In the genomic region with DNA sequence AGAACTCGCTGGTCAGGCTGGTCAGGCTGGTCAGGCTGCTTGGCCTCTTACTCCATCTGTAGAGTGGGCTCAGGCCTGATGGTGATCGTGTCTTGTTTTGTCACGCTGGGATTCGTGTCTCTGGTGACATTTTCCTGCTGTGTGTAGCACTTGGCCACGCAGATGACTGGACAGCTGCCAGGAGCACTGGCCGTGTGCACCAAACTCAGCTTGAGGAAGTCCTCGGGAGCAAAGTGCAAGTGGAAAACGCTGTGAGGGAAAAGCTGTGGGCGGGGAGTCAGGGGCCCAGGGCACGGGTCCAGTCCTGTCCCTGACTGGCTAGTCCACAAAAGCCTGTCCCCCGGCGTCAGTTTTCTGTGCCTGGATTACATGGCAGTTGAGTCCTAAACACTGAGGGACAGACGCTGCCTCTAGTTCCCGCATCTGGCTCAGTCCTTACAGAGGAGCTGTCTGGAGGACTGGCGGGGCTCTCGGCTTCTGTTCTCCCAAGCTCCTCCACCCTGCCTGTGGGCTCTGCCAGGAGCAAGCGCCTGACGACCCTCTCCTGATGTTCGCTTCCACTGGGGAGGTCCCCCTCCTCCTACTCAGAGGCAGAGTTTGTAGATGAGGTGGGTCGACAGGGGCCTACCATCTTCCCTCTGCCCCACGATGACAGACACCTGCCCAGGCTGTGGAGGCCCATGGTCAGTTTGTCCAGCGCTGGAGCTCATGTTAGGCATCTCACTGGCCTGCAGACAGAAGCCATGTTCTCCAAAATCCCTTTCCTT, we compare ENCODE assay signal across 8 cellular contexts. TPM values are rescaled to one million over a fixed set of nuclear protein-coding genes. Genes with fewer than 3 reads are reported as not detected.
DNase-seq lines count a peak whose midpoint lies in the region; ATAC-seq and TF ChIP-seq lines count a peak whose summit lies in the region.

No MANE protein-coding gene starts in this region.

- POLR2A ChIA-PET in activated CD4-positive, alpha-beta T cell treated with anti-CD3 and anti-CD28 coated beads, Interleukin-2, amount 10 ng/mL, durations not matched to agents 7 days and 5 days (lab: Charles Lee): no interaction called here
- POLR2A ChIA-PET in activated CD4-positive, alpha-beta memory T cell treated with anti-CD3 and anti-CD28 coated beads, Interleukin-2, amount 10 ng/mL, durations not matched to agents 7 days and 5 days (lab: Charles Lee): interaction anchor here (1.7 kb wide), 1 partner anchor 387 kb away, joined by 5 read pairs; a partner anchor contains a TSS

- peak; percentile 12 for DNase-seq in activated CD4-positive, alpha-beta T cell treated with anti-CD3 and anti-CD28 coated beads, Interleukin-2, amount 10 ng/mL, durations not matched to agents 7 days and 5 days
- no peak for DNase-seq in activated CD4-positive, alpha-beta T cell treated with anti-CD3 and anti-CD28 coated beads, Interleukin-2, amount 50 U/mL, for 1 hour
- DNase-seq in activated CD4-positive, alpha-beta memory T cell treated with anti-CD3 and anti-CD28 coated beads, Interleukin-2, amount 10 ng/mL, durations not matched to agents 7 days and 5 days: no peak
- peak; percentile 85 for DNase-seq in left cardiac atrium
- DNase-seq in psoas muscle: peak; percentile 76 to 85
- no peak for DNase-seq in COLO829 (ENCODE audit: low spot score)
- DNase-seq in NCI-H2107 (lab: John Stamatoyannopoulos, UW): no peak

- H3K9me3 Mint-ChIP-seq in activated CD4-positive, alpha-beta T cell treated with anti-CD3 and anti-CD28 coated beads, Interleukin-2, amount 10 ng/mL, durations not matched to agents 7 days and 5 days: no peaks in the 10 kb centered on the region
- H3K9me3 Mint-ChIP-seq in activated CD4-positive, alpha-beta memory T cell treated with anti-CD3 and anti-CD28 coated beads, Interleukin-2, amount 10 ng/mL, durations not matched to agents 7 days and 5 days: no peaks in the 10 kb centered on the region

- peak overlapping the region; percentile 87 for H3K4me3 Mint-ChIP-seq in activated CD4-positive, alpha-beta T cell treated with anti-CD3 and anti-CD28 coated beads, Interleukin-2, amount 10 ng/mL, durations not matched to agents 7 days and 5 days
- H3K4me3 Mint-ChIP-seq in activated CD4-positive, alpha-beta memory T cell treated with anti-CD3 and anti-CD28 coated beads, Interleukin-2, amount 10 ng/mL, durations not matched to agents 7 days and 5 days: peak overlapping the region; percentile 81

- peak overlapping the region; percentile 89 for H3K4me3 ChIP-seq in psoas muscle

- peaks cover 16% of the 10 kb centered on the region for H3K4me1 Mint-ChIP-seq in activated CD4-positive, alpha-beta T cell treated with anti-CD3 and anti-CD28 coated beads, Interleukin-2, amount 10 ng/mL, durations not matched to agents 7 days and 5 days
- peaks cover 19% of the 10 kb centered on the region for H3K4me1 Mint-ChIP-seq in activated CD4-positive, alpha-beta memory T cell treated with anti-CD3 and anti-CD28 coated beads, Interleukin-2, amount 10 ng/mL, durations not matched to agents 7 days and 5 days

- H3K4me1 ChIP-seq in psoas muscle: peaks cover 20% of the 10 kb centered on the region

- H3K27me3 Mint-ChIP-seq in activated CD4-positive, alpha-beta T cell treated with anti-CD3 and anti-CD28 coated beads, Interleukin-2, amount 10 ng/mL, durations not matched to agents 7 days and 5 days: peaks cover 7% of the 10 kb centered on the region
- peaks cover 9% of the 10 kb centered on the region for H3K27me3 Mint-ChIP-seq in activated CD4-positive, alpha-beta memory T cell treated with anti-CD3 and anti-CD28 coated beads, Interleukin-2, amount 10 ng/mL, durations not matched to agents 7 days and 5 days

- CTCF ChIA-PET in activated CD4-positive, alpha-beta T cell treated with anti-CD3 and anti-CD28 coated beads, Interleukin-2, amount 10 ng/mL, durations not matched to agents 7 days and 5 days (lab: Charles Lee): interaction anchor here (1.5 to 1.6 kb wide), 2 partner anchors 20 to 21 kb away, joined by 4 read pairs; no protein-coding TSS in a partner anchor
- CTCF ChIA-PET in activated CD4-positive, alpha-beta memory T cell treated with anti-CD3 and anti-CD28 coated beads, Interleukin-2, amount 10 ng/mL, durations not matched to agents 7 days and 5 days (lab: Charles Lee): interaction anchor here (0.5 kb wide), 1 partner anchor 60 kb away, joined by 3 read pairs; a partner anchor contains a TSS

- intact Hi-C loops in left cardiac atrium (cut with DNase I) (no loop called here), psoas muscle (cut with DNase I) (no loop called here)

- WGBS in psoas muscle, 3 donors: 25 to 27% (median 26%) methylated on average over 22 of the region's 22 CpGs

- H3K27me3 ChIP-seq in psoas muscle (ENCODE audit: insufficient read depth in 3 of 3, low read length in 2 of 3): no peaks in the 10 kb centered on the region

- ATAC-seq in left cardiac atrium: peak; percentile 40 to 54
- peak in 3 of 4 donors; percentile 2 to 11 (median 4) for ATAC-seq in psoas muscle
- ATAC-seq in HG03175 (IDR thresholded peaks at IDR 0.05; ENCODE audit: unreplicated experiment): no peak

- no peaks in the 10 kb centered on the region for H3K36me3 ChIP-seq in psoas muscle (ENCODE audit: insufficient read depth in 1 of 2, low read depth in 1 of 2)

- no peak for TF ChIP-seq CTCF in psoas muscle (IDR thresholded peaks at IDR 0.05)

- H3K27ac ChIP-seq in psoas muscle: peak overlapping the region; percentile 91

- no peak overlapping the region for H3K27ac Mint-ChIP-seq in activated CD4-positive, alpha-beta T cell treated with anti-CD3 and anti-CD28 coated beads, Interleukin-2, amount 10 ng/mL, durations not matched to agents 7 days and 5 days
- no peak overlapping the region for H3K27ac Mint-ChIP-seq in activated CD4-positive, alpha-beta memory T cell treated with anti-CD3 and anti-CD28 coated beads, Interleukin-2, amount 10 ng/mL, durations not matched to agents 7 days and 5 days

- H3K36me3 Mint-ChIP-seq in activated CD4-positive, alpha-beta T cell treated with anti-CD3 and anti-CD28 coated beads, Interleukin-2, amount 10 ng/mL, durations not matched to agents 7 days and 5 days (ENCODE audit: low read depth): no peaks in the 10 kb centered on the region
- H3K36me3 Mint-ChIP-seq in activated CD4-positive, alpha-beta memory T cell treated with anti-CD3 and anti-CD28 coated beads, Interleukin-2, amount 10 ng/mL, durations not matched to agents 7 days and 5 days (ENCODE audit: low read depth): no peaks in the 10 kb centered on the region

- no peaks in the 10 kb centered on the region for H3K9me3 ChIP-seq in psoas muscle

RNA-seq across cellular contexts. Expression of a gene that starts 35.9 kb away (rescaled TPM):
- total RNA-seq in activated CD4-positive, alpha-beta T cell treated with anti-CD3 and anti-CD28 coated beads, Interleukin-2, amount 10 ng/mL, durations not matched to agents 7 days and 5 days: 10 to 100 TPM; 34.8 to 35.4 TPM
- 10 to 100 TPM; 39.8 to 40.0 TPM for total RNA-seq in activated CD4-positive, alpha-beta memory T cell treated with anti-CD3 and anti-CD28 coated beads, Interleukin-2, amount 10 ng/mL, durations not matched to agents 7 days and 5 days
- total RNA-seq in left cardiac atrium: 10 to 100 TPM; 35.6 to 46.1 TPM
- 10 to 100 TPM; 41.4 to 66.1 (median 57.8) TPM for total RNA-seq in psoas muscle
- polyA plus RNA-seq in psoas muscle: 100 to 1,000 TPM in 1 of 3 donors, 10 to 100 TPM in 2; 43.4 to 151 (median 58.3) TPM

Comparison
In these comparisons a context has a peak if more than half of its experiments do, and no peak if none do; other contexts are left out.
1. DNase-seq: peak in activated CD4-positive, alpha-beta T cell treated with anti-CD3 and anti-CD28 coated beads, Interleukin-2, amount 10 ng/mL, durations not matched to agents 7 days and 5 days (single experiment), left cardiac atrium (single experiment) and psoas muscle (2 of 2); none in activated CD4-positive, alpha-beta T cell treated with anti-CD3 and anti-CD28 coated beads, Interleukin-2, amount 50 U/mL, for 1 hour (single experiment), activated CD4-positive, alpha-beta memory T cell treated with anti-CD3 and anti-CD28 coated beads, Interleukin-2, amount 10 ng/mL, durations not matched to agents 7 days and 5 days (single experiment), COLO829 (single experiment) and NCI-H2107 (single experiment).